Comparison of ENCODE assay signal across 8 cellular contexts in the genomic region with DNA sequence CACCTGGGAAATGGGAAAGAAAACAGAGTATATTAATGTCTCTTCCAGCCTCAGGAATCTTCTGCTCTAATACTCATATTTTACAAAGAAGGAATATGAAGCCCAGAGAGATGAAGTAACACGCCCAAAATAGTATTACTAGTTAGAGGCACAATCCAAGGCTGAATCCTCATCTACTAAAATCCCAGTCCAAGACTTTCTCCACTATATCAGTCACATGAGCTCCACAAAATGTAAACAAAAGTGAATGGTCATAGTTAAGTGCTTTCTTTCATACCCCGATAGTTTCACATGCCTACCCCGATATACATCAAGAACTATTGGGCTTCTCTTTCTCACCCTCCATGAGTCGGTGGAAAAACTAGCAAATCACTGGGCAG. TPM values are rescaled to one million over a fixed set of nuclear protein-coding genes. Genes with fewer than 3 reads are reported as not detected.
DNase-seq lines count a peak whose midpoint lies in the region; ATAC-seq, FAIRE-seq and TF ChIP-seq lines count a peak whose summit lies in the region.

No MANE protein-coding gene starts in this region.

- POLR2A ChIA-PET in PC-3 (lab: Charles Lee; ENCODE audit: unreplicated experiment) = interaction anchor here (0.6 kb wide), 1 partner anchor 23 kb away, joined by 5 read pairs; no protein-coding TSS in a partner anchor

- H3K9me3 ChIP-seq in PC-3 (ENCODE audit: low read length) (no peaks in the 10 kb centered on the region), esophagus (ENCODE audit: control insufficient read depth in 2 of 2, insufficient read depth in 1 of 2, low read depth in 1 of 2, low read length in 1 of 2) (no peaks in the 10 kb centered on the region)

- H3K36me3 ChIP-seq in PC-3 (ENCODE audit: low read depth, low read length) = peaks cover 4% of the 10 kb centered on the region
- H3K36me3 ChIP-seq in esophagus (ENCODE audit: control insufficient read depth in 2 of 2, insufficient read depth in 2 of 2, low read length in 1 of 2) = no peaks in the 10 kb centered on the region

- no peak for DNase-seq in PC-3
- DNase-seq in non-pigmented ciliary epithelial cell (ENCODE audit: low read depth) = peak; percentile 3
- DNase-seq in SIG-M5 treated with dmso at 0.1 percent for 504 hours (lab: John Stamatoyannopoulos, UW; ENCODE audit: unreplicated experiment) = no peak
- DNase-seq in NCI-H1092 (lab: John Stamatoyannopoulos, UW) = no peak
- no peak for DNase-seq in urothelium cell line (ENCODE audit: low spot score)
- DNase-seq in head of caudate nucleus = no peak

- H3K9ac ChIP-seq in PC-3 (ENCODE audit: low read length) = peak overlapping the region; percentile 96

- no peak for FAIRE-seq in urothelium cell line (lab: Jason Lieb, UNC)

- no peaks in the 10 kb centered on the region for H3K9me2 ChIP-seq in PC-3 (replicated peaks; ENCODE audit: low read length)

- CTCF ChIA-PET in PC-3 (lab: Charles Lee) = no interaction called here

- H3K4me3 ChIP-seq in GM08714 (ENCODE audit: low read length) (peak overlapping the region; percentile 87), PC-3 (ENCODE audit: low read length) (peak overlapping the region; percentile 88), esophagus (ENCODE audit: low read depth in 1 of 2, low read length in 2 of 2) (peak overlapping the region; percentile 58 to 78)

- intact Hi-C loops in PC-3 (cut with micrococcal nuclease) = loop anchor here (5.0 kb wide), 2 partner anchors 65 to 140 kb away; a partner anchor contains a TSS
- intact Hi-C loops in head of caudate nucleus (cut with DNase I) = loop anchor here (5.0 kb wide), 1 partner anchor 140 kb away; a partner anchor contains a TSS

- H3F3A ChIP-seq in PC-3 (ENCODE audit: low read length, unreplicated experiment) = no peaks in the 10 kb centered on the region

- peak overlapping the region; percentile 68 for H3K27ac ChIP-seq in PC-3 (ENCODE audit: low read length)
- H3K27ac ChIP-seq in esophagus (ENCODE audit: low read depth in 2 of 2, low read length in 1 of 2) = peak overlapping the region; percentile 72 to 76

- H3K27me3 ChIP-seq in PC-3 (ENCODE audit: low read length) (no peaks in the 10 kb centered on the region), esophagus (ENCODE audit: control insufficient read depth in 1 of 2, insufficient read depth in 2 of 2, low read length in 2 of 2) (no peaks in the 10 kb centered on the region)

- TF ChIP-seq CTCF in PC-3 (conservative IDR thresholded peaks at IDR 0.05; ENCODE audit: low read depth, low read length) = no peak

- H3K4me1 ChIP-seq in PC-3 (ENCODE audit: insufficient read depth, low read length) (peaks cover 16% of the 10 kb centered on the region), esophagus (ENCODE audit: control insufficient read depth in 2 of 2, insufficient read depth in 2 of 2, low read length in 1 of 2) (no peaks in the 10 kb centered on the region)

- no peaks in the 10 kb centered on the region for H4K20me1 ChIP-seq in PC-3 (ENCODE audit: low read length)

- no peak; the same call in 1 of the 2 replicates for ATAC-seq in PC-3

- H2AFZ ChIP-seq in PC-3 (ENCODE audit: low read length) = peak overlapping the region; percentile 84

- 8 to 9% methylated on average over 4 of the region's 4 CpGs for WGBS in esophagus, 2 donors

- BruUV-seq in PC-3 (replicated peaks; lab: Mats Ljungman, UMichigan) = no TSS peak

- H3K4me2 ChIP-seq in PC-3 (ENCODE audit: low read length) = peak overlapping the region; percentile 90

- peaks cover 19% of the 10 kb centered on the region for H3K79me2 ChIP-seq in PC-3 (ENCODE audit: low read length)

RNA-seq across cellular contexts. Expression of a gene that starts 1.0 kb away (rescaled TPM):
- 16.3 and 18.1 TPM in 2 replicates for total RNA-seq in PC-3 (2014; rRNA removed)
- 1 to 10 TPM; 2.1 to 2.3 TPM for polyA plus RNA-seq in esophagus
